ENCODE assay signal across 1 cellular context in genomic region chr17:41692722-41693521, GRCh38.
TF ChIP-seq lines count a peak whose summit lies in the region.

No MANE protein-coding gene starts in this region.

TF ChIP-seq in HepG2, 621 proteins besides CTCF, POLR2A, EP300 and RAD21 (continued from another document and continues in another):
- TF ChIP-seq ZNF407 (CRISPR knock-in tag; IDR thresholded peaks at IDR 0.05; ENCODE audit: not compliant biosample characterization) = no peak
- TF ChIP-seq ISX (CRISPR knock-in tag; conservative IDR thresholded peaks at IDR 0.05) = no peak
- no peak for TF ChIP-seq ARID5B (CRISPR knock-in tag; IDR thresholded peaks at IDR 0.05)
- TF ChIP-seq YY1 (IDR thresholded peaks at IDR 0.05; ENCODE audit: insufficient read depth, insufficient replicate concordance, low read depth, low read length) = no peak
- TF ChIP-seq, protein P1, sequence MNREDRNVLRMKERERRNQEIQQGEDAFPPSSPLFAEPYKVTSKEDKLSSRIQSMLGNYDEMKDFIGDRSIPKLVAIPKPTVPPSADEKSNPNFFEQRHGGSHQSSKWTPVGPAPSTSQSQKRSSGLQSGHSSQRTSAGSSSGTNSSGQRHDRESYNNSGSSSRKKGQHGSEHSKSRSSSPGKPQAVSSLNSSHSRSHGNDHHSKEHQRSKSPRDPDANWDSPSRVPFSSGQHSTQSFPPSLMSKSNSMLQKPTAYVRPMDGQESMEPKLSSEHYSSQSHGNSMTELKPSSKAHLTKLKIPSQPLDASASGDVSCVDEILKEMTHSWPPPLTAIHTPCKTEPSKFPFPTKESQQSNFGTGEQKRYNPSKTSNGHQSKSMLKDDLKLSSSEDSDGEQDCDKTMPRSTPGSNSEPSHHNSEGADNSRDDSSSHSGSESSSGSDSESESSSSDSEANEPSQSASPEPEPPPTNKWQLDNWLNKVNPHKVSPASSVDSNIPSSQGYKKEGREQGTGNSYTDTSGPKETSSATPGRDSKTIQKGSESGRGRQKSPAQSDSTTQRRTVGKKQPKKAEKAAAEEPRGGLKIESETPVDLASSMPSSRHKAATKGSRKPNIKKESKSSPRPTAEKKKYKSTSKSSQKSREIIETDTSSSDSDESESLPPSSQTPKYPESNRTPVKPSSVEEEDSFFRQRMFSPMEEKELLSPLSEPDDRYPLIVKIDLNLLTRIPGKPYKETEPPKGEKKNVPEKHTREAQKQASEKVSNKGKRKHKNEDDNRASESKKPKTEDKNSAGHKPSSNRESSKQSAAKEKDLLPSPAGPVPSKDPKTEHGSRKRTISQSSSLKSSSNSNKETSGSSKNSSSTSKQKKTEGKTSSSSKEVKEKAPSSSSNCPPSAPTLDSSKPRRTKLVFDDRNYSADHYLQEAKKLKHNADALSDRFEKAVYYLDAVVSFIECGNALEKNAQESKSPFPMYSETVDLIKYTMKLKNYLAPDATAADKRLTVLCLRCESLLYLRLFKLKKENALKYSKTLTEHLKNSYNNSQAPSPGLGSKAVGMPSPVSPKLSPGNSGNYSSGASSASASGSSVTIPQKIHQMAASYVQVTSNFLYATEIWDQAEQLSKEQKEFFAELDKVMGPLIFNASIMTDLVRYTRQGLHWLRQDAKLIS (CRISPR knock-in tag; IDR thresholded peaks at IDR 0.05) = no peak
- no peak for TF ChIP-seq ZFP36L1 (CRISPR knock-in tag; IDR thresholded peaks at IDR 0.05)
- no peak for TF ChIP-seq ARNTL (CRISPR knock-in tag; IDR thresholded peaks at IDR 0.05)
- TF ChIP-seq, protein P2, sequence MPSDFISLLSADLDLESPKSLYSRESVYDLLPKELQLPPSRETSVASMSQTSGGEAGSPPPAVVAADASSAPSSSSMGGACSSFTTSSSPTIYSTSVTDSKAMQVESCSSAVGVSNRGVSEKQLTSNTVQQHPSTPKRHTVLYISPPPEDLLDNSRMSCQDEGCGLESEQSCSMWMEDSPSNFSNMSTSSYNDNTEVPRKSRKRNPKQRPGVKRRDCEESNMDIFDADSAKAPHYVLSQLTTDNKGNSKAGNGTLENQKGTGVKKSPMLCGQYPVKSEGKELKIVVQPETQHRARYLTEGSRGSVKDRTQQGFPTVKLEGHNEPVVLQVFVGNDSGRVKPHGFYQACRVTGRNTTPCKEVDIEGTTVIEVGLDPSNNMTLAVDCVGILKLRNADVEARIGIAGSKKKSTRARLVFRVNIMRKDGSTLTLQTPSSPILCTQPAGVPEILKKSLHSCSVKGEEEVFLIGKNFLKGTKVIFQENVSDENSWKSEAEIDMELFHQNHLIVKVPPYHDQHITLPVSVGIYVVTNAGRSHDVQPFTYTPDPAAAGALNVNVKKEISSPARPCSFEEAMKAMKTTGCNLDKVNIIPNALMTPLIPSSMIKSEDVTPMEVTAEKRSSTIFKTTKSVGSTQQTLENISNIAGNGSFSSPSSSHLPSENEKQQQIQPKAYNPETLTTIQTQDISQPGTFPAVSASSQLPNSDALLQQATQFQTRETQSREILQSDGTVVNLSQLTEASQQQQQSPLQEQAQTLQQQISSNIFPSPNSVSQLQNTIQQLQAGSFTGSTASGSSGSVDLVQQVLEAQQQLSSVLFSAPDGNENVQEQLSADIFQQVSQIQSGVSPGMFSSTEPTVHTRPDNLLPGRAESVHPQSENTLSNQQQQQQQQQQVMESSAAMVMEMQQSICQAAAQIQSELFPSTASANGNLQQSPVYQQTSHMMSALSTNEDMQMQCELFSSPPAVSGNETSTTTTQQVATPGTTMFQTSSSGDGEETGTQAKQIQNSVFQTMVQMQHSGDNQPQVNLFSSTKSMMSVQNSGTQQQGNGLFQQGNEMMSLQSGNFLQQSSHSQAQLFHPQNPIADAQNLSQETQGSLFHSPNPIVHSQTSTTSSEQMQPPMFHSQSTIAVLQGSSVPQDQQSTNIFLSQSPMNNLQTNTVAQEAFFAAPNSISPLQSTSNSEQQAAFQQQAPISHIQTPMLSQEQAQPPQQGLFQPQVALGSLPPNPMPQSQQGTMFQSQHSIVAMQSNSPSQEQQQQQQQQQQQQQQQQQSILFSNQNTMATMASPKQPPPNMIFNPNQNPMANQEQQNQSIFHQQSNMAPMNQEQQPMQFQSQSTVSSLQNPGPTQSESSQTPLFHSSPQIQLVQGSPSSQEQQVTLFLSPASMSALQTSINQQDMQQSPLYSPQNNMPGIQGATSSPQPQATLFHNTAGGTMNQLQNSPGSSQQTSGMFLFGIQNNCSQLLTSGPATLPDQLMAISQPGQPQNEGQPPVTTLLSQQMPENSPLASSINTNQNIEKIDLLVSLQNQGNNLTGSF (CRISPR knock-in tag; IDR thresholded peaks at IDR 0.05) = no peak
- no peak for TF ChIP-seq POGK (CRISPR knock-in tag; conservative IDR thresholded peaks at IDR 0.05)
- no peak for TF ChIP-seq ZHX1 (CRISPR knock-in tag; IDR thresholded peaks at IDR 0.05; ENCODE audit: low read depth)
- TF ChIP-seq ATF6 (CRISPR knock-in tag; conservative IDR thresholded peaks at IDR 0.05) = no peak
- TF ChIP-seq ZNF354B (CRISPR knock-in tag; IDR thresholded peaks at IDR 0.05) = no peak
- no peak for TF ChIP-seq THAP8 (CRISPR knock-in tag; IDR thresholded peaks at IDR 0.05; ENCODE audit: borderline replicate concordance)
